In genomic region chr22:19442166-19442565, GRCh38 we compare ENCODE assay signal across 17 cellular contexts. TPM values are rescaled to one million over a fixed set of nuclear protein-coding genes. Genes with fewer than 3 reads are reported as not detected.
A peak's percentile ranks its signal among the peaks of the same experiment; 100 is the strongest.
DNase-seq lines count a peak whose midpoint lies in the region; ATAC-seq, FAIRE-seq and TF ChIP-seq lines count a peak whose summit lies in the region.
"Had no signal": no experiment of that assay in that cellular context is flagged by ENCODE, and none has a peak within 500 bp of the region (broad histone marks: within the 10 kb centered on the region; RNA-seq: fewer than 3 reads in every experiment).

No MANE protein-coding gene starts in this region.

- H3K36me3 Mint-ChIP-seq in natural killer cell treated with Interleukin-12 subunit alpha and Interleukin-12 subunit beta and Interleukin-15 and Interleukin-18, amount 100 ng/mL, for 72 hours: peaks cover 5% of the 10 kb centered on the region
- H3K36me3 Mint-ChIP-seq in stimulated activated naive B cell treated with anti-CD40 and anti-IgM and Interleukin-4, amounts not matched to agents 10 μg/mL and 1 μg/mL and 100 μg/mL, for 72 hours: peaks cover 20 to 44% of the 10 kb centered on the region in 2 donors
- H3K36me3 Mint-ChIP-seq in Caco-2 (ENCODE audit: insufficient read depth, unreplicated experiment): peaks cover 48% of the 10 kb centered on the region

- WGBS in K562 (ENCODE audit: insufficient coverage, low coverage, missing lambda C conversion rate): 93% methylated on average over 2 of the region's 2 CpGs

- TF ChIP-seq POLR2A in K562 (conservative IDR thresholded peaks at IDR 0.05): peak; percentile 27

- H3K9me3 Mint-ChIP-seq in natural killer cell treated with Interleukin-12 subunit alpha and Interleukin-12 subunit beta and Interleukin-15 and Interleukin-18, amount 100 ng/mL, for 72 hours: no peaks in the 10 kb centered on the region
- no peaks in the 10 kb centered on the region for H3K9me3 Mint-ChIP-seq in stimulated activated naive B cell treated with anti-CD40 and anti-IgM and Interleukin-4, amounts not matched to agents 10 μg/mL and 1 μg/mL and 100 μg/mL, for 72 hours
- H3K9me3 Mint-ChIP-seq in Caco-2 (ENCODE audit: unreplicated experiment): no peaks in the 10 kb centered on the region
- H3K9me3 Mint-ChIP-seq: CD4-positive, alpha-beta T cell had no signal

- H3K4me1 ChIP-seq in left ventricle myocardium inferior (peaks cover 74% of the 10 kb centered on the region), K562 (replicated peaks in 1 of 2; ENCODE audit: control insufficient read depth in 2 of 2, insufficient read depth in 2 of 2, low read length in 2 of 2) (peaks cover 17 to 20% of the 10 kb centered on the region in 2 experiments; a peak in 4 of 5 replicates), Caco-2 (no peaks in the 10 kb centered on the region)

- H3K27ac ChIP-seq in left ventricle myocardium inferior (replicated peaks) (peak overlapping the region; percentile 4), K562 (ENCODE audit: extremely low read depth, low read depth, low read length) (no peak overlapping the region)

- TF ChIP-seq CTCF in left ventricle myocardium inferior (IDR thresholded peaks at IDR 0.05; ENCODE audit: borderline replicate concordance) (no peak), K562 (IDR thresholded peaks at IDR 0.05 in 2 of 3, conservative IDR thresholded peaks at IDR 0.05 in 1 of 3; ENCODE audit: insufficient read depth in 2 of 3, low read depth in 1 of 3, low read length in 3 of 3) (no peak), Caco-2 (IDR thresholded peaks at IDR 0.05; ENCODE audit: insufficient read depth in 1 of 2, low read depth in 1 of 2, low read length in 1 of 2, severe bottlenecking in 1 of 2, unreplicated experiment in 1 of 2) (no peak)

- peaks cover 16% of the 10 kb centered on the region for H3K36me3 ChIP-seq in left ventricle myocardium inferior
- peaks cover 78% of the 10 kb centered on the region for H3K36me3 ChIP-seq in K562 (ENCODE audit: control insufficient read depth, insufficient read depth, low read length)
- peaks cover 2% of the 10 kb centered on the region; the same call in 1 of the 2 replicates for H3K36me3 ChIP-seq in Caco-2 (ENCODE audit: control insufficient read depth, insufficient read depth, low read length)

- H4K20me1 ChIP-seq in K562 (replicated peaks; ENCODE audit: control insufficient read depth, insufficient read depth, low read length): peaks cover 26% of the 10 kb centered on the region

- no peak overlapping the region for H3K4me3 ChIP-seq in left ventricle myocardium inferior
- H3K4me3 ChIP-seq in K562: no peak overlapping the region
- H3K4me3 ChIP-seq in Caco-2 (ENCODE audit: low read depth, low read length): no peak overlapping the region

- no peak for TF ChIP-seq RAD21 in K562 (CRISPR knock-in tag; conservative IDR thresholded peaks at IDR 0.05 in 1 of 2, IDR thresholded peaks at IDR 0.05 in 1 of 2)

- H2AFZ ChIP-seq in K562 (ENCODE audit: low read depth, low read length): no peak overlapping the region

- H3K27me3 Mint-ChIP-seq in natural killer cell treated with Interleukin-12 subunit alpha and Interleukin-12 subunit beta and Interleukin-15 and Interleukin-18, amount 100 ng/mL, for 72 hours: no peaks in the 10 kb centered on the region
- no peaks in the 10 kb centered on the region for H3K27me3 Mint-ChIP-seq in stimulated activated naive B cell treated with anti-CD40 and anti-IgM and Interleukin-4, amounts not matched to agents 10 μg/mL and 1 μg/mL and 100 μg/mL, for 72 hours
- H3K27me3 Mint-ChIP-seq in Caco-2 (ENCODE audit: insufficient read depth, unreplicated experiment): no peaks in the 10 kb centered on the region
- H3K27me3 Mint-ChIP-seq: B cell; CD4-positive, alpha-beta T cell had no signal

- H3K9me3 ChIP-seq in left ventricle myocardium inferior (replicated peaks) (no peaks in the 10 kb centered on the region), K562 (replicated peaks; ENCODE audit: control insufficient read depth, insufficient read depth, low read depth, low read length) (no peaks in the 10 kb centered on the region), Caco-2 (no peaks in the 10 kb centered on the region)

- peaks cover 4% of the 10 kb centered on the region for H3K9me1 ChIP-seq in K562 (ENCODE audit: control insufficient read depth, insufficient read depth, low read length)

- in situ Hi-C loops in K562 (cut with MboI): no loop called here

- DNase-seq in left ventricle myocardium inferior (no peak), cardiac septum (ENCODE audit: low spot score) (no peak), K562 (ENCODE audit: extremely low read depth in 1 of 4, low spot score in 3 of 4) (peak in 1 of 4 experiments; percentile 31), Caco-2 (no peak)
- DNase-seq in natural killer cell treated with Interleukin-12 subunit alpha and Interleukin-12 subunit beta and Interleukin-15 and Interleukin-18, amount 100 ng/mL, for 72 hours (ENCODE audit: low spot score): peak; percentile 10
- no peak for DNase-seq in stimulated activated naive B cell treated with anti-CD40 and anti-IgM and Interleukin-4, amounts not matched to agents 10 μg/mL and 1 μg/mL and 100 μg/mL, for 72 hours
- DNase-seq in activated CD4-positive, alpha-beta T cell treated with anti-CD3 and anti-CD28 coated beads, Interleukin-2, amount 50 U/mL, for 4 hours: no peak
- DNase-seq: CD4-positive, alpha-beta T cell; DMS79 treated with DMSO at 0.1 percent for 48 hours; KG1; NCI-H1048; NCI-H1436 treated with DMSO at 0.1 percent for 48 hours; NCI-H2081 treated with DMSO at 0.1 percent for 48 hours; NCI-H524 had no signal

- H3K4me1 Mint-ChIP-seq in natural killer cell treated with Interleukin-12 subunit alpha and Interleukin-12 subunit beta and Interleukin-15 and Interleukin-18, amount 100 ng/mL, for 72 hours (ENCODE audit: low read depth in 2 of 2): peaks cover 26 to 34% of the 10 kb centered on the region in 2 donors
- peaks cover 27 to 51% of the 10 kb centered on the region in 2 donors for H3K4me1 Mint-ChIP-seq in stimulated activated naive B cell treated with anti-CD40 and anti-IgM and Interleukin-4, amounts not matched to agents 10 μg/mL and 1 μg/mL and 100 μg/mL, for 72 hours
- peaks cover 11% of the 10 kb centered on the region for H3K4me1 Mint-ChIP-seq in Caco-2 (ENCODE audit: low read depth, unreplicated experiment)

- H3K9ac ChIP-seq in K562 (ENCODE audit: insufficient read depth in 1 of 2, low read depth in 2 of 2, low read length in 2 of 2): peak overlapping the region in 1 of 2 experiments; percentile 79; a peak in 2 of 4 replicates

- no peak for TF ChIP-seq EP300 in K562 (IDR thresholded peaks at IDR 0.05; ENCODE audit: low read length)

- H3K27me3 ChIP-seq in left ventricle myocardium inferior (ENCODE audit: low read depth): no peaks in the 10 kb centered on the region
- no peaks in the 10 kb centered on the region for H3K27me3 ChIP-seq in K562 (ENCODE audit: control insufficient read depth in 2 of 2, insufficient read depth in 2 of 2, low read length in 2 of 2)
- H3K27me3 ChIP-seq in Caco-2 (replicated peaks; ENCODE audit: control insufficient read depth, insufficient read depth, low read length): no peaks in the 10 kb centered on the region

- no peak overlapping the region for H3K4me3 Mint-ChIP-seq in natural killer cell treated with Interleukin-12 subunit alpha and Interleukin-12 subunit beta and Interleukin-15 and Interleukin-18, amount 100 ng/mL, for 72 hours
- no peak overlapping the region for H3K4me3 Mint-ChIP-seq in stimulated activated naive B cell treated with anti-CD40 and anti-IgM and Interleukin-4, amounts not matched to agents 10 μg/mL and 1 μg/mL and 100 μg/mL, for 72 hours
- no peak overlapping the region for H3K4me3 Mint-ChIP-seq in Caco-2 (ENCODE audit: unreplicated experiment)
- H3K4me3 Mint-ChIP-seq: B cell; CD4-positive, alpha-beta T cell had no signal

- POLR2A ChIA-PET in K562 (lab: Yijun Ruan, JAX): interaction anchor here (1.0 to 2.2 kb wide), 7 partner anchors 10 to 327 kb away, joined by 4 to 18 read pairs (median 6); partner anchors contain the start of genes HIRA, MRPL40 and SLC25A1
- POLR2A ChIA-PET in Caco-2 (lab: Charles Lee): no interaction called here

- FAIRE-seq in K562 (lab: Jason Lieb, UNC): no peak
- FAIRE-seq: D721Med had no signal

- no peak overlapping the region for H3K4me2 ChIP-seq in K562 (ENCODE audit: insufficient read depth, low read length)

- CTCF ChIA-PET in K562 (lab: Yijun Ruan, JAX; ENCODE audit: low intra/inter-chr PET ratio) (no interaction called here), Caco-2 (lab: Charles Lee) (no interaction called here)

- H3K79me2 ChIP-seq in K562 (ENCODE audit: control insufficient read depth, insufficient read depth, low read length): peaks cover 68% of the 10 kb centered on the region

- BruUV-seq in K562 (replicated peaks; lab: Mats Ljungman, UMichigan): no TSS peak
- no TSS peak for BruUV-seq in Caco-2 (replicated peaks; lab: Mats Ljungman, UMichigan)

- intact Hi-C loops in left ventricle myocardium inferior (cut with micrococcal nuclease) (no loop called here), cardiac septum (cut with DNase I) (no loop called here), K562 (cut with micrococcal nuclease) (loop anchor here (10.0 kb wide), 1 partner anchor 183 kb away; no protein-coding TSS in a partner anchor), Caco-2 (cut with micrococcal nuclease; ENCODE audit: unreplicated experiment) (no loop called here)

- H3K27ac Mint-ChIP-seq in natural killer cell treated with Interleukin-12 subunit alpha and Interleukin-12 subunit beta and Interleukin-15 and Interleukin-18, amount 100 ng/mL, for 72 hours: peak overlapping the region in 1 of 2 donors; percentile 20
- peak overlapping the region; percentile 47 for H3K27ac Mint-ChIP-seq in stimulated activated naive B cell treated with anti-CD40 and anti-IgM and Interleukin-4, amounts not matched to agents 10 μg/mL and 1 μg/mL and 100 μg/mL, for 72 hours
- no peak overlapping the region for H3K27ac Mint-ChIP-seq in Caco-2 (ENCODE audit: unreplicated experiment)
- H3K27ac Mint-ChIP-seq: CD4-positive, alpha-beta T cell had no signal

- ATAC-seq in K562 (no peak), HG03565 (IDR thresholded peaks at IDR 0.05; ENCODE audit: unreplicated experiment) (no peak)
- ATAC-seq in natural killer cell treated with Interleukin-12 subunit alpha and Interleukin-12 subunit beta and Interleukin-15 and Interleukin-18, amount 100 ng/mL, for 72 hours: no peak
- ATAC-seq in stimulated activated naive B cell treated with anti-CD40 and anti-IgM and Interleukin-4, amounts not matched to agents 10 μg/mL and 1 μg/mL and 100 μg/mL, for 72 hours (replicated peaks): no peak

RNA-seq across cellular contexts. Expression of gene C22orf39, which starts 5.3 kb away (rescaled TPM):
- 76.2 TPM for total RNA-seq in left ventricle myocardium inferior
- 48.7 TPM for total RNA-seq in cardiac septum
- 119 and 122 TPM in 2 replicates for total RNA-seq in K562 (2011; cell fraction: chromatin; rRNA removed; ENCODE audit: low replicate concordance)
- 71.8 and 76.0 TPM in 2 replicates for total RNA-seq in K562 (2011; cell fraction: nucleolus; rRNA removed)
- 107 and 142 TPM in 2 replicates for total RNA-seq in K562 (2011; cell fraction: nucleoplasm; rRNA removed)
- total RNA-seq in K562 (2014; rRNA removed): 94.7 and 124 TPM in 2 replicates
- total RNA-seq in K562 (2014; rRNA removed; fragmentation: Illumina TruSeq; extraction: Trizol): 57.2 and 59.5 TPM in 2 replicates
- total RNA-seq in K562 (2015; rRNA removed; fragmentation: Illumina TruSeq; extraction: Trizol): 61.3 and 63.2 TPM in 2 replicates
- 66.8 and 68.0 TPM in 2 replicates for total RNA-seq in K562 (2021)
- polyA plus RNA-seq in K562 (2011; rRNA removed): 139 and 244 TPM in 2 replicates
- polyA plus RNA-seq in K562 (2011; cell fraction: cytosol; rRNA removed): 164 and 257 TPM in 2 replicates
- 71.0 and 99.7 TPM in 2 replicates for polyA plus RNA-seq in K562 (2011; cell fraction: nucleus; rRNA removed)
- 87.8 and 120 TPM in 2 replicates for polyA plus RNA-seq in K562 (2012)
- 68.6 and 73.5 TPM in 2 replicates for polyA plus RNA-seq in K562 (2014; fragmentation: Illumina TruSeq; extraction: Trizol)
- polyA plus RNA-seq in K562 (2014; fragmentation: Nextera tagmentation; extraction: Ambion mirVana): 10 to 100 TPM; 20.4 to 25.9 TPM
- polyA plus RNA-seq in K562 (2014; rRNA removed): 112 and 121 TPM in 2 replicates
- polyA minus RNA-seq in K562 (2011; rRNA and poly(A)+ RNA removed): 116 and 185 TPM in 2 replicates
- 49.4 and 80.5 TPM in 2 replicates for polyA minus RNA-seq in K562 (2011; cell fraction: cytosol; rRNA and poly(A)+ RNA removed)
- 24.9 and 58.9 TPM in 2 replicates for polyA minus RNA-seq in K562 (2011; cell fraction: nucleus; rRNA and poly(A)+ RNA removed)
- 10 to 100 TPM; 27.6 to 36.8 TPM for total RNA-seq in natural killer cell treated with Interleukin-12 subunit alpha and Interleukin-12 subunit beta and Interleukin-15 and Interleukin-18, amount 100 ng/mL, for 72 hours
- 30.7 and 36.1 TPM in 2 replicates for total RNA-seq in Caco-2 (2022)

RNA-seq across cellular contexts. Expression of gene MRPL40, which starts 9.8 kb away (rescaled TPM):
- 57.2 TPM for total RNA-seq in left ventricle myocardium inferior
- 44.1 TPM for total RNA-seq in cardiac septum
- total RNA-seq in K562 (2011; cell fraction: chromatin; rRNA removed; ENCODE audit: low replicate concordance): 13.9 and 26.1 TPM in 2 replicates
- total RNA-seq in K562 (2011; cell fraction: nucleolus; rRNA removed): 29.0 and 32.5 TPM in 2 replicates
- total RNA-seq in K562 (2011; cell fraction: nucleoplasm; rRNA removed): 25.1 and 32.0 TPM in 2 replicates
- total RNA-seq in K562 (2014; rRNA removed): 160 and 182 TPM in 2 replicates
- 208 and 209 TPM in 2 replicates for total RNA-seq in K562 (2014; rRNA removed; fragmentation: Illumina TruSeq; extraction: Trizol)
- total RNA-seq in K562 (2015; rRNA removed; fragmentation: Illumina TruSeq; extraction: Trizol): 181 and 198 TPM in 2 replicates
- 132 and 144 TPM in 2 replicates for total RNA-seq in K562 (2021)
- 175 and 219 TPM in 2 replicates for polyA plus RNA-seq in K562 (2011; rRNA removed)
- 88.3 and 113 TPM in 2 replicates for polyA plus RNA-seq in K562 (2011; cell fraction: cytosol; rRNA removed)
- 34.6 and 66.5 TPM in 2 replicates for polyA plus RNA-seq in K562 (2011; cell fraction: nucleus; rRNA removed)
- 159 TPM in 2 replicates for polyA plus RNA-seq in K562 (2012)
- polyA plus RNA-seq in K562 (2014; fragmentation: Illumina TruSeq; extraction: Trizol): 197 and 237 TPM in 2 replicates
- 100 to 1,000 TPM; 601 to 652 TPM for polyA plus RNA-seq in K562 (2014; fragmentation: Nextera tagmentation; extraction: Ambion mirVana)
- 223 TPM in 2 replicates for polyA plus RNA-seq in K562 (2014; rRNA removed)
- polyA minus RNA-seq in K562 (2011; rRNA and poly(A)+ RNA removed): 52.5 and 73.2 TPM in 2 replicates
- 31.3 and 34.3 TPM in 2 replicates for polyA minus RNA-seq in K562 (2011; cell fraction: cytosol; rRNA and poly(A)+ RNA removed)
- 12.0 and 31.3 TPM in 2 replicates for polyA minus RNA-seq in K562 (2011; cell fraction: nucleus; rRNA and poly(A)+ RNA removed)
- 10 to 100 TPM; 14.3 to 21.3 TPM for total RNA-seq in natural killer cell treated with Interleukin-12 subunit alpha and Interleukin-12 subunit beta and Interleukin-15 and Interleukin-18, amount 100 ng/mL, for 72 hours
- total RNA-seq in Caco-2 (2022): 42.6 and 42.7 TPM in 2 replicates

RNA-seq across cellular contexts. Expression of gene HIRA, which starts 10.6 kb away (rescaled TPM):
- total RNA-seq in left ventricle myocardium inferior (18.1 TPM), cardiac septum (15.0 TPM), K562 (2014; rRNA removed) (58.3 and 70.6 TPM in 2 replicates), K562 (2014; rRNA removed; fragmentation: Illumina TruSeq; extraction: Trizol) (53.9 and 54.0 TPM in 2 replicates), K562 (2015; rRNA removed; fragmentation: Illumina TruSeq; extraction: Trizol) (57.5 and 58.4 TPM in 2 replicates), K562 (2021) (115 and 132 TPM in 2 replicates), Caco-2 (2022) (57.6 and 60.1 TPM in 2 replicates)
- total RNA-seq in K562 (2011; cell fraction: chromatin; rRNA removed; ENCODE audit: low replicate concordance): 103 and 120 TPM in 2 replicates
- 79.7 and 81.6 TPM in 2 replicates for total RNA-seq in K562 (2011; cell fraction: nucleolus; rRNA removed)
- total RNA-seq in K562 (2011; cell fraction: nucleoplasm; rRNA removed): 66.5 and 67.1 TPM in 2 replicates
- polyA plus RNA-seq in K562 (2011; rRNA removed) (71.7 and 82.2 TPM in 2 replicates), K562 (2014; fragmentation: Illumina TruSeq; extraction: Trizol) (106 and 114 TPM in 2 replicates), K562 (2014; fragmentation: Nextera tagmentation; extraction: Ambion mirVana) (1 to 10 TPM in 1 of 2 experiments, under 1 TPM in 1; 0.96 to 1.2 TPM), K562 (2014; rRNA removed) (80.0 and 80.8 TPM in 2 replicates)
- 105 and 109 TPM in 2 replicates for polyA plus RNA-seq in K562 (2011; cell fraction: cytosol; rRNA removed)
- 104 and 124 TPM in 2 replicates for polyA plus RNA-seq in K562 (2011; cell fraction: nucleus; rRNA removed)
- 91.6 and 91.8 TPM in 2 replicates for polyA plus RNA-seq in K562 (2012)
- 93.7 and 126 TPM in 2 replicates for polyA minus RNA-seq in K562 (2011; rRNA and poly(A)+ RNA removed)
- 65.3 and 93.4 TPM in 2 replicates for polyA minus RNA-seq in K562 (2011; cell fraction: cytosol; rRNA and poly(A)+ RNA removed)
- 30.3 and 61.3 TPM in 2 replicates for polyA minus RNA-seq in K562 (2011; cell fraction: nucleus; rRNA and poly(A)+ RNA removed)
- total RNA-seq in natural killer cell treated with Interleukin-12 subunit alpha and Interleukin-12 subunit beta and Interleukin-15 and Interleukin-18, amount 100 ng/mL, for 72 hours: 10 to 100 TPM; 40.5 to 62.7 TPM

RNA-seq across cellular contexts. Expression of gene UFD1, which starts 36.8 kb away (rescaled TPM):
- total RNA-seq in left ventricle myocardium inferior (41.8 TPM), cardiac septum (36.2 TPM), K562 (2014; rRNA removed) (238 and 290 TPM in 2 replicates), K562 (2014; rRNA removed; fragmentation: Illumina TruSeq; extraction: Trizol) (361 and 365 TPM in 2 replicates), K562 (2015; rRNA removed; fragmentation: Illumina TruSeq; extraction: Trizol) (330 and 363 TPM in 2 replicates), K562 (2021) (284 and 307 TPM in 2 replicates), Caco-2 (2022) (102 and 108 TPM in 2 replicates)
- 307 and 375 TPM in 2 replicates for total RNA-seq in K562 (2011; cell fraction: chromatin; rRNA removed; ENCODE audit: low replicate concordance)
- total RNA-seq in K562 (2011; cell fraction: nucleolus; rRNA removed): 219 and 230 TPM in 2 replicates
- total RNA-seq in K562 (2011; cell fraction: nucleoplasm; rRNA removed): 278 and 374 TPM in 2 replicates
- polyA plus RNA-seq in K562 (2011; rRNA removed) (428 and 564 TPM in 2 replicates), K562 (2014; fragmentation: Illumina TruSeq; extraction: Trizol) (551 and 645 TPM in 2 replicates), K562 (2014; fragmentation: Nextera tagmentation; extraction: Ambion mirVana) (100 to 1,000 TPM; 503 to 627 TPM), K562 (2014; rRNA removed) (321 and 446 TPM in 2 replicates)
- 516 and 625 TPM in 2 replicates for polyA plus RNA-seq in K562 (2011; cell fraction: cytosol; rRNA removed)
- 577 and 723 TPM in 2 replicates for polyA plus RNA-seq in K562 (2011; cell fraction: nucleus; rRNA removed)
- 381 and 502 TPM in 2 replicates for polyA plus RNA-seq in K562 (2012)
- 432 and 439 TPM in 2 replicates for polyA minus RNA-seq in K562 (2011; rRNA and poly(A)+ RNA removed)
- 143 and 172 TPM in 2 replicates for polyA minus RNA-seq in K562 (2011; cell fraction: cytosol; rRNA and poly(A)+ RNA removed)
- 99.8 and 195 TPM in 2 replicates for polyA minus RNA-seq in K562 (2011; cell fraction: nucleus; rRNA and poly(A)+ RNA removed)
- 100 to 1,000 TPM; 104 to 109 TPM for total RNA-seq in natural killer cell treated with Interleukin-12 subunit alpha and Interleukin-12 subunit beta and Interleukin-15 and Interleukin-18, amount 100 ng/mL, for 72 hours

RNA-seq across cellular contexts. Expression of gene CDC45, which starts 37.6 kb away (rescaled TPM):
- 0.77 TPM for total RNA-seq in left ventricle myocardium inferior
- not detected for total RNA-seq in cardiac septum
- total RNA-seq in K562 (2011; cell fraction: chromatin; rRNA removed; ENCODE audit: low replicate concordance): 810 and 853 TPM in 2 replicates
- 339 and 346 TPM in 2 replicates for total RNA-seq in K562 (2011; cell fraction: nucleolus; rRNA removed)
- total RNA-seq in K562 (2011; cell fraction: nucleoplasm; rRNA removed): 307 and 398 TPM in 2 replicates
- total RNA-seq in K562 (2014; rRNA removed): 415 and 450 TPM in 2 replicates
- total RNA-seq in K562 (2014; rRNA removed; fragmentation: Illumina TruSeq; extraction: Trizol): 263 and 295 TPM in 2 replicates
- total RNA-seq in K562 (2015; rRNA removed; fragmentation: Illumina TruSeq; extraction: Trizol): 239 and 251 TPM in 2 replicates
- total RNA-seq in K562 (2021): 312 and 319 TPM in 2 replicates
- 580 and 584 TPM in 2 replicates for polyA plus RNA-seq in K562 (2011; rRNA removed)
- polyA plus RNA-seq in K562 (2011; cell fraction: cytosol; rRNA removed): 370 and 430 TPM in 2 replicates
- polyA plus RNA-seq in K562 (2011; cell fraction: nucleus; rRNA removed): 642 and 944 TPM in 2 replicates
- polyA plus RNA-seq in K562 (2012): 267 and 326 TPM in 2 replicates
- 412 and 430 TPM in 2 replicates for polyA plus RNA-seq in K562 (2014; fragmentation: Illumina TruSeq; extraction: Trizol)
- 100 to 1,000 TPM; 276 to 465 TPM for polyA plus RNA-seq in K562 (2014; fragmentation: Nextera tagmentation; extraction: Ambion mirVana)
- polyA plus RNA-seq in K562 (2014; rRNA removed): 410 and 427 TPM in 2 replicates
- polyA minus RNA-seq in K562 (2011; rRNA and poly(A)+ RNA removed): 415 and 540 TPM in 2 replicates
- 153 and 162 TPM in 2 replicates for polyA minus RNA-seq in K562 (2011; cell fraction: cytosol; rRNA and poly(A)+ RNA removed)
- 185 and 445 TPM in 2 replicates for polyA minus RNA-seq in K562 (2011; cell fraction: nucleus; rRNA and poly(A)+ RNA removed)
- total RNA-seq in natural killer cell treated with Interleukin-12 subunit alpha and Interleukin-12 subunit beta and Interleukin-15 and Interleukin-18, amount 100 ng/mL, for 72 hours: 100 to 1,000 TPM in 1 of 2 donors, 10 to 100 TPM in 1; 57.8 to 137 TPM
- 41.7 and 44.6 TPM in 2 replicates for total RNA-seq in Caco-2 (2022)
